22 cellular contexts compared by ENCODE assay signal in the genomic region with DNA sequence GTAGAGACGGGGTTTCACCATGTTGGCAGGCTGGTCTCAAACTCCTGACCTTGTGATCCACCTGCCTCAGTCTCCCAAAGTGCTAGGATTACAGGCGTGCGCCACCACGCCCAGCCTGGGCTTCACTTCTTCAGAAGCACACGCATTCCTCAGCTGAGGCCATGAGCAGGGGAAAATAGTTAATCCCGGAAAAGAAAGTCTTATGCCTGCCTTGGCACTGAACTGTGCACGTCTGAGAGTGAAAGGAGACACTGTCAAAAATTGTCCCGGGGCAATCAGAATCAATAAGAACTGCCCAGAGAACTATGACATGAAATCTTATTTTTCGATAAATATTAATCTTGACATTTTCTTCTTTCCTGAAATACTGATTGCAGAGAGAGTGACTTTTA.
"Had no signal": no experiment of that assay in that cellular context is flagged by ENCODE, and none has a peak within 500 bp of the region (broad histone marks: within the 10 kb centered on the region; RNA-seq: fewer than 3 reads in every experiment).

No MANE protein-coding gene starts in this region.

- H3K4me1 ChIP-seq: psoas muscle had no signal

- H3K36me3 ChIP-seq: right lobe of liver, vagina had no signal

- H3K9me3 ChIP-seq: esophagus squamous epithelium, left ventricle myocardium inferior, lower lobe of right lung, psoas muscle, right lobe of liver, testis, tibial nerve, upper lobe of right lung, vagina had no signal

- H3K4me3 ChIP-seq: esophagus squamous epithelium, left ventricle myocardium inferior, psoas muscle, right lobe of liver, testis, tibial nerve, upper lobe of right lung, vagina had no signal

- H3K27ac Mint-ChIP-seq: nephron; stimulated activated effector memory CD8-positive, alpha-beta T cell treated with anti-CD3 and anti-CD28 coated beads, Interleukin-12 subunit alpha, Interleukin-12 subunit beta, amount 100 ng/mL, for 72 hours; stimulated activated naive CD8-positive, alpha-beta T cell treated with anti-CD3 and anti-CD28 coated beads, Interleukin-15, amount 100 ng/mL, for 72 hours had no signal

- DNase-seq: dermis blood vessel endothelial cell; esophagus squamous epithelium; foreskin fibroblast; immature natural killer cell; kidney; left cardiac atrium; left ventricle myocardium inferior; lower lobe of right lung; mesenchymal stem cell; midbrain; psoas muscle; retina; right lobe of liver; stimulated activated CD4-positive, alpha-beta T cell treated with anti-CD3 and anti-CD28 coated beads, Interleukin-4, amount 100 ng/mL, for 1 hour; stimulated activated CD8-positive, alpha-beta memory T cell treated with anti-CD3 and anti-CD28 coated beads, Interleukin-4, amount 100 ng/mL, for 48 hours; stimulated activated naive CD8-positive, alpha-beta T cell treated with anti-CD3 and anti-CD28 coated beads, Interleukin-15, amount 100 ng/mL, for 72 hours; testis; upper lobe of right lung had no signal

- H3K27me3 Mint-ChIP-seq: stimulated activated naive CD8-positive, alpha-beta T cell treated with anti-CD3 and anti-CD28 coated beads, Interleukin-15, amount 100 ng/mL, for 72 hours had no signal

- H3K4me3 Mint-ChIP-seq: stimulated activated naive CD8-positive, alpha-beta T cell treated with anti-CD3 and anti-CD28 coated beads, Interleukin-15, amount 100 ng/mL, for 72 hours had no signal

- H3K9me3 Mint-ChIP-seq: immature natural killer cell; nephron; stimulated activated effector memory CD8-positive, alpha-beta T cell treated with anti-CD3 and anti-CD28 coated beads, Interleukin-12 subunit alpha, Interleukin-12 subunit beta, amount 100 ng/mL, for 72 hours; stimulated activated naive CD8-positive, alpha-beta T cell treated with anti-CD3 and anti-CD28 coated beads, Interleukin-15, amount 100 ng/mL, for 72 hours had no signal

- H3K27ac ChIP-seq: esophagus squamous epithelium, left ventricle myocardium inferior, lower lobe of right lung, psoas muscle, right lobe of liver, testis, tibial nerve, upper lobe of right lung, vagina had no signal

- ATAC-seq: left cardiac atrium; lower lobe of right lung; psoas muscle; right lobe of liver; stimulated activated effector memory CD8-positive, alpha-beta T cell treated with anti-CD3 and anti-CD28 coated beads, Interleukin-12 subunit alpha, Interleukin-12 subunit beta, amount 100 ng/mL, for 72 hours; stimulated activated naive CD8-positive, alpha-beta T cell treated with anti-CD3 and anti-CD28 coated beads, Interleukin-15, amount 100 ng/mL, for 72 hours had no signal

- H3K27me3 ChIP-seq: esophagus squamous epithelium, right lobe of liver, testis, tibial nerve, upper lobe of right lung, vagina had no signal
